1 cellular context compared by ENCODE assay signal in the genomic region with DNA sequence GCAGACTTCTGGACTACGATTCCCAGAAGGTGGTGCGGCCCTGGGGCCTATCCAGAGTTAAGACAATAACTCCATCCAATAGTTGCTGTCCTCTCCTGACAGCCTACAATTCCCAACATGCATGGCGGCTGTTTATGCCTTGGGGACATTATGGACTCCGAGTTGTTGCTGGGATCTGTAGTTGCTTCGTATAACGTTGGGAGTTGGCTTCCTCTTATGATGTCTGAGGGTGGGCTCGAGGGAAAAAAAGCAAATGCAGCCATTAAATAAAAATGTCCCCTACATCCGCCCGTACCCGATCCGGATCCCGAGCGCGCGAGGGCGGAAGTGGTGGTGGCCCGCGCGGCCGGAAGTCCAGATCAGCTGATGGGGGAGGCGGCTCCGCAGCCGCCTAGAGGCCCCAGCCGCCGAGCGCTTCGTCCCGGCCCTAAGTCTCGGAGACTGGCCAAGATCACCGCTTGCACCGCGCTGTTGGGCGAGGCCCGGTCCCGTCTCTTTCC.
A peak's percentile ranks its signal among the peaks of the same experiment; 100 is the strongest.
TF ChIP-seq lines count a peak whose summit lies in the region.

A gene with protein sequence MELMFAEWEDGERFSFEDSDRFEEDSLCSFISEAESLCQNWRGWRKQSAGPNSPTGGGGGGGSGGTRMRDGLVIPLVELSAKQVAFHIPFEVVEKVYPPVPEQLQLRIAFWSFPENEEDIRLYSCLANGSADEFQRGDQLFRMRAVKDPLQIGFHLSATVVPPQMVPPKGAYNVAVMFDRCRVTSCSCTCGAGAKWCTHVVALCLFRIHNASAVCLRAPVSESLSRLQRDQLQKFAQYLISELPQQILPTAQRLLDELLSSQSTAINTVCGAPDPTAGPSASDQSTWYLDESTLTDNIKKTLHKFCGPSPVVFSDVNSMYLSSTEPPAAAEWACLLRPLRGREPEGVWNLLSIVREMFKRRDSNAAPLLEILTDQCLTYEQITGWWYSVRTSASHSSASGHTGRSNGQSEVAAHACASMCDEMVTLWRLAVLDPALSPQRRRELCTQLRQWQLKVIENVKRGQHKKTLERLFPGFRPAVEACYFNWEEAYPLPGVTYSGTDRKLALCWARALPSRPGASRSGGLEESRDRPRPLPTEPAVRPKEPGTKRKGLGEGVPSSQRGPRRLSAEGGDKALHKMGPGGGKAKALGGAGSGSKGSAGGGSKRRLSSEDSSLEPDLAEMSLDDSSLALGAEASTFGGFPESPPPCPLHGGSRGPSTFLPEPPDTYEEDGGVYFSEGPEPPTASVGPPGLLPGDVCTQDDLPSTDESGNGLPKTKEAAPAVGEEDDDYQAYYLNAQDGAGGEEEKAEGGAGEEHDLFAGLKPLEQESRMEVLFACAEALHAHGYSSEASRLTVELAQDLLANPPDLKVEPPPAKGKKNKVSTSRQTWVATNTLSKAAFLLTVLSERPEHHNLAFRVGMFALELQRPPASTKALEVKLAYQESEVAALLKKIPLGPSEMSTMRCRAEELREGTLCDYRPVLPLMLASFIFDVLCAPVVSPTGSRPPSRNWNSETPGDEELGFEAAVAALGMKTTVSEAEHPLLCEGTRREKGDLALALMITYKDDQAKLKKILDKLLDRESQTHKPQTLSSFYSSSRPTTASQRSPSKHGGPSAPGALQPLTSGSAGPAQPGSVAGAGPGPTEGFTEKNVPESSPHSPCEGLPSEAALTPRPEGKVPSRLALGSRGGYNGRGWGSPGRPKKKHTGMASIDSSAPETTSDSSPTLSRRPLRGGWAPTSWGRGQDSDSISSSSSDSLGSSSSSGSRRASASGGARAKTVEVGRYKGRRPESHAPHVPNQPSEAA (N-terminal part only) (plus strand): TSS at position 386 of the 500 bp plus-strand sequence. CDS start 273 bp downstream, outside the sequence.

TF ChIP-seq in WTC11, 78 proteins besides CTCF, POLR2A, EP300 and RAD21 (continued from another document and continues in another):
- TF ChIP-seq, protein P1, sequence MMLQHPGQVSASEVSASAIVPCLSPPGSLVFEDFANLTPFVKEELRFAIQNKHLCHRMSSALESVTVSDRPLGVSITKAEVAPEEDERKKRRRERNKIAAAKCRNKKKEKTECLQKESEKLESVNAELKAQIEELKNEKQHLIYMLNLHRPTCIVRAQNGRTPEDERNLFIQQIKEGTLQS (CRISPR knock-in tag; conservative IDR thresholded peaks at IDR 0.05), result no peak
- no peak for TF ChIP-seq ATF1 (CRISPR knock-in tag; IDR thresholded peaks at IDR 0.05)
- TF ChIP-seq, protein P2, sequence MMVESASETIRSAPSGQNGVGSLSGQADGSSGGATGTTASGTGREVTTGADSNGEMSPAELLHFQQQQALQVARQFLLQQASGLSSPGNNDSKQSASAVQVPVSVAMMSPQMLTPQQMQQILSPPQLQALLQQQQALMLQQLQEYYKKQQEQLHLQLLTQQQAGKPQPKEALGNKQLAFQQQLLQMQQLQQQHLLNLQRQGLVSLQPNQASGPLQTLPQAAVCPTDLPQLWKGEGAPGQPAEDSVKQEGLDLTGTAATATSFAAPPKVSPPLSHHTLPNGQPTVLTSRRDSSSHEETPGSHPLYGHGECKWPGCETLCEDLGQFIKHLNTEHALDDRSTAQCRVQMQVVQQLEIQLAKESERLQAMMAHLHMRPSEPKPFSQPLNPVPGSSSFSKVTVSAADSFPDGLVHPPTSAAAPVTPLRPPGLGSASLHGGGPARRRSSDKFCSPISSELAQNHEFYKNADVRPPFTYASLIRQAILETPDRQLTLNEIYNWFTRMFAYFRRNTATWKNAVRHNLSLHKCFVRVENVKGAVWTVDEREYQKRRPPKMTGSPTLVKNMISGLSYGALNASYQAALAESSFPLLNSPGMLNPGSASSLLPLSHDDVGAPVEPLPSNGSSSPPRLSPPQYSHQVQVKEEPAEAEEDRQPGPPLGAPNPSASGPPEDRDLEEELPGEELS (CRISPR knock-in tag; IDR thresholded peaks at IDR 0.05), result no peak
- TF ChIP-seq, protein P3, sequence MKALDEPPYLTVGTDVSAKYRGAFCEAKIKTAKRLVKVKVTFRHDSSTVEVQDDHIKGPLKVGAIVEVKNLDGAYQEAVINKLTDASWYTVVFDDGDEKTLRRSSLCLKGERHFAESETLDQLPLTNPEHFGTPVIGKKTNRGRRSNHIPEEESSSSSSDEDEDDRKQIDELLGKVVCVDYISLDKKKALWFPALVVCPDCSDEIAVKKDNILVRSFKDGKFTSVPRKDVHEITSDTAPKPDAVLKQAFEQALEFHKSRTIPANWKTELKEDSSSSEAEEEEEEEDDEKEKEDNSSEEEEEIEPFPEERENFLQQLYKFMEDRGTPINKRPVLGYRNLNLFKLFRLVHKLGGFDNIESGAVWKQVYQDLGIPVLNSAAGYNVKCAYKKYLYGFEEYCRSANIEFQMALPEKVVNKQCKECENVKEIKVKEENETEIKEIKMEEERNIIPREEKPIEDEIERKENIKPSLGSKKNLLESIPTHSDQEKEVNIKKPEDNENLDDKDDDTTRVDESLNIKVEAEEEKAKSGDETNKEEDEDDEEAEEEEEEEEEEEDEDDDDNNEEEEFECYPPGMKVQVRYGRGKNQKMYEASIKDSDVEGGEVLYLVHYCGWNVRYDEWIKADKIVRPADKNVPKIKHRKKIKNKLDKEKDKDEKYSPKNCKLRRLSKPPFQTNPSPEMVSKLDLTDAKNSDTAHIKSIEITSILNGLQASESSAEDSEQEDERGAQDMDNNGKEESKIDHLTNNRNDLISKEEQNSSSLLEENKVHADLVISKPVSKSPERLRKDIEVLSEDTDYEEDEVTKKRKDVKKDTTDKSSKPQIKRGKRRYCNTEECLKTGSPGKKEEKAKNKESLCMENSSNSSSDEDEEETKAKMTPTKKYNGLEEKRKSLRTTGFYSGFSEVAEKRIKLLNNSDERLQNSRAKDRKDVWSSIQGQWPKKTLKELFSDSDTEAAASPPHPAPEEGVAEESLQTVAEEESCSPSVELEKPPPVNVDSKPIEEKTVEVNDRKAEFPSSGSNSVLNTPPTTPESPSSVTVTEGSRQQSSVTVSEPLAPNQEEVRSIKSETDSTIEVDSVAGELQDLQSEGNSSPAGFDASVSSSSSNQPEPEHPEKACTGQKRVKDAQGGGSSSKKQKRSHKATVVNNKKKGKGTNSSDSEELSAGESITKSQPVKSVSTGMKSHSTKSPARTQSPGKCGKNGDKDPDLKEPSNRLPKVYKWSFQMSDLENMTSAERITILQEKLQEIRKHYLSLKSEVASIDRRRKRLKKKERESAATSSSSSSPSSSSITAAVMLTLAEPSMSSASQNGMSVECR (CRISPR knock-in tag; IDR thresholded peaks at IDR 0.05; ENCODE audit: borderline replicate concordance), result peak; percentile 72; the same call in 1 of the 2 replicates
- no peak for TF ChIP-seq JUN (CRISPR knock-in tag; IDR thresholded peaks at IDR 0.05)
- TF ChIP-seq MXD4 (CRISPR knock-in tag; IDR thresholded peaks at IDR 0.05; ENCODE audit: borderline replicate concordance), result no peak
- TF ChIP-seq NFYB (CRISPR knock-in tag; conservative IDR thresholded peaks at IDR 0.05; ENCODE audit: low read depth), result peak; percentile 61
- TF ChIP-seq, protein P4, sequence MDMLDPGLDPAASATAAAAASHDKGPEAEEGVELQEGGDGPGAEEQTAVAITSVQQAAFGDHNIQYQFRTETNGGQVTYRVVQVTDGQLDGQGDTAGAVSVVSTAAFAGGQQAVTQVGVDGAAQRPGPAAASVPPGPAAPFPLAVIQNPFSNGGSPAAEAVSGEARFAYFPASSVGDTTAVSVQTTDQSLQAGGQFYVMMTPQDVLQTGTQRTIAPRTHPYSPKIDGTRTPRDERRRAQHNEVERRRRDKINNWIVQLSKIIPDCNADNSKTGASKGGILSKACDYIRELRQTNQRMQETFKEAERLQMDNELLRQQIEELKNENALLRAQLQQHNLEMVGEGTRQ (CRISPR knock-in tag; IDR thresholded peaks at IDR 0.05), result peak; percentile 81
- TF ChIP-seq, protein P5, sequence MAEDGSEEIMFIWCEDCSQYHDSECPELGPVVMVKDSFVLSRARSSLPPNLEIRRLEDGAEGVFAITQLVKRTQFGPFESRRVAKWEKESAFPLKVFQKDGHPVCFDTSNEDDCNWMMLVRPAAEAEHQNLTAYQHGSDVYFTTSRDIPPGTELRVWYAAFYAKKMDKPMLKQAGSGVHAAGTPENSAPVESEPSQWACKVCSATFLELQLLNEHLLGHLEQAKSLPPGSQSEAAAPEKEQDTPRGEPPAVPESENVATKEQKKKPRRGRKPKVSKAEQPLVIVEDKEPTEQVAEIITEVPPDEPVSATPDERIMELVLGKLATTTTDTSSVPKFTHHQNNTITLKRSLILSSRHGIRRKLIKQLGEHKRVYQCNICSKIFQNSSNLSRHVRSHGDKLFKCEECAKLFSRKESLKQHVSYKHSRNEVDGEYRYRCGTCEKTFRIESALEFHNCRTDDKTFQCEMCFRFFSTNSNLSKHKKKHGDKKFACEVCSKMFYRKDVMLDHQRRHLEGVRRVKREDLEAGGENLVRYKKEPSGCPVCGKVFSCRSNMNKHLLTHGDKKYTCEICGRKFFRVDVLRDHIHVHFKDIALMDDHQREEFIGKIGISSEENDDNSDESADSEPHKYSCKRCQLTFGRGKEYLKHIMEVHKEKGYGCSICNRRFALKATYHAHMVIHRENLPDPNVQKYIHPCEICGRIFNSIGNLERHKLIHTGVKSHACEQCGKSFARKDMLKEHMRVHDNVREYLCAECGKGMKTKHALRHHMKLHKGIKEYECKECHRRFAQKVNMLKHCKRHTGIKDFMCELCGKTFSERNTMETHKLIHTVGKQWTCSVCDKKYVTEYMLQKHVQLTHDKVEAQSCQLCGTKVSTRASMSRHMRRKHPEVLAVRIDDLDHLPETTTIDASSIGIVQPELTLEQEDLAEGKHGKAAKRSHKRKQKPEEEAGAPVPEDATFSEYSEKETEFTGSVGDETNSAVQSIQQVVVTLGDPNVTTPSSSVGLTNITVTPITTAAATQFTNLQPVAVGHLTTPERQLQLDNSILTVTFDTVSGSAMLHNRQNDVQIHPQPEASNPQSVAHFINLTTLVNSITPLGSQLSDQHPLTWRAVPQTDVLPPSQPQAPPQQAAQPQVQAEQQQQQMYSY (CRISPR knock-in tag; IDR thresholded peaks at IDR 0.05), result no peak
- peak; percentile 96 for TF ChIP-seq FOXK1 (CRISPR knock-in tag; IDR thresholded peaks at IDR 0.05)
- no peak for TF ChIP-seq ZNF263 (CRISPR knock-in tag; IDR thresholded peaks at IDR 0.05; ENCODE audit: low read depth)
- TF ChIP-seq SMAD4 (CRISPR knock-in tag; IDR thresholded peaks at IDR 0.05), result no peak
- TF ChIP-seq GABPB1 (CRISPR knock-in tag; IDR thresholded peaks at IDR 0.05), result peak; percentile 60; the same call in 1 of the 2 replicates
- no peak for TF ChIP-seq CBFB (CRISPR knock-in tag; IDR thresholded peaks at IDR 0.05; ENCODE audit: low read depth)
- TF ChIP-seq SP1 (CRISPR knock-in tag; conservative IDR thresholded peaks at IDR 0.05), result peak; percentile 33; the same call in 1 of the 2 replicates
- TF ChIP-seq ZNF219 (CRISPR knock-in tag; IDR thresholded peaks at IDR 0.05; ENCODE audit: borderline replicate concordance), result no peak
- TF ChIP-seq ZNF423 (CRISPR knock-in tag; IDR thresholded peaks at IDR 0.05), result no peak
- TF ChIP-seq TCF7 (CRISPR knock-in tag; IDR thresholded peaks at IDR 0.05; ENCODE audit: low read depth), result no peak
- TF ChIP-seq, protein P6, sequence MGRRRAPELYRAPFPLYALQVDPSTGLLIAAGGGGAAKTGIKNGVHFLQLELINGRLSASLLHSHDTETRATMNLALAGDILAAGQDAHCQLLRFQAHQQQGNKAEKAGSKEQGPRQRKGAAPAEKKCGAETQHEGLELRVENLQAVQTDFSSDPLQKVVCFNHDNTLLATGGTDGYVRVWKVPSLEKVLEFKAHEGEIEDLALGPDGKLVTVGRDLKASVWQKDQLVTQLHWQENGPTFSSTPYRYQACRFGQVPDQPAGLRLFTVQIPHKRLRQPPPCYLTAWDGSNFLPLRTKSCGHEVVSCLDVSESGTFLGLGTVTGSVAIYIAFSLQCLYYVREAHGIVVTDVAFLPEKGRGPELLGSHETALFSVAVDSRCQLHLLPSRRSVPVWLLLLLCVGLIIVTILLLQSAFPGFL (CRISPR knock-in tag; IDR thresholded peaks at IDR 0.05; ENCODE audit: borderline replicate concordance), result no peak
- TF ChIP-seq, protein P7, sequence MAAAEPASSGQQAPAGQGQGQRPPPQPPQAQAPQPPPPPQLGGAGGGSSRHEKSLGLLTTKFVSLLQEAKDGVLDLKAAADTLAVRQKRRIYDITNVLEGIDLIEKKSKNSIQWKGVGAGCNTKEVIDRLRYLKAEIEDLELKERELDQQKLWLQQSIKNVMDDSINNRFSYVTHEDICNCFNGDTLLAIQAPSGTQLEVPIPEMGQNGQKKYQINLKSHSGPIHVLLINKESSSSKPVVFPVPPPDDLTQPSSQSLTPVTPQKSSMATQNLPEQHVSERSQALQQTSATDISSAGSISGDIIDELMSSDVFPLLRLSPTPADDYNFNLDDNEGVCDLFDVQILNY (CRISPR knock-in tag; IDR thresholded peaks at IDR 0.05), result 0 out of 2 replicates have a peak, but pooled peaks have one; percentile 29
- no peak for TF ChIP-seq NR1H2 (CRISPR knock-in tag; IDR thresholded peaks at IDR 0.05)
- TF ChIP-seq, protein P8, sequence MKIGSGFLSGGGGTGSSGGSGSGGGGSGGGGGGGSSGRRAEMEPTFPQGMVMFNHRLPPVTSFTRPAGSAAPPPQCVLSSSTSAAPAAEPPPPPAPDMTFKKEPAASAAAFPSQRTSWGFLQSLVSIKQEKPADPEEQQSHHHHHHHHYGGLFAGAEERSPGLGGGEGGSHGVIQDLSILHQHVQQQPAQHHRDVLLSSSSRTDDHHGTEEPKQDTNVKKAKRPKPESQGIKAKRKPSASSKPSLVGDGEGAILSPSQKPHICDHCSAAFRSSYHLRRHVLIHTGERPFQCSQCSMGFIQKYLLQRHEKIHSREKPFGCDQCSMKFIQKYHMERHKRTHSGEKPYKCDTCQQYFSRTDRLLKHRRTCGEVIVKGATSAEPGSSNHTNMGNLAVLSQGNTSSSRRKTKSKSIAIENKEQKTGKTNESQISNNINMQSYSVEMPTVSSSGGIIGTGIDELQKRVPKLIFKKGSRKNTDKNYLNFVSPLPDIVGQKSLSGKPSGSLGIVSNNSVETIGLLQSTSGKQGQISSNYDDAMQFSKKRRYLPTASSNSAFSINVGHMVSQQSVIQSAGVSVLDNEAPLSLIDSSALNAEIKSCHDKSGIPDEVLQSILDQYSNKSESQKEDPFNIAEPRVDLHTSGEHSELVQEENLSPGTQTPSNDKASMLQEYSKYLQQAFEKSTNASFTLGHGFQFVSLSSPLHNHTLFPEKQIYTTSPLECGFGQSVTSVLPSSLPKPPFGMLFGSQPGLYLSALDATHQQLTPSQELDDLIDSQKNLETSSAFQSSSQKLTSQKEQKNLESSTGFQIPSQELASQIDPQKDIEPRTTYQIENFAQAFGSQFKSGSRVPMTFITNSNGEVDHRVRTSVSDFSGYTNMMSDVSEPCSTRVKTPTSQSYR (CRISPR knock-in tag; IDR thresholded peaks at IDR 0.05), result no peak; the same call in 1 of the 2 replicates
- no peak for TF ChIP-seq NFE2L1 (CRISPR knock-in tag; IDR thresholded peaks at IDR 0.05)
- TF ChIP-seq, protein P9, sequence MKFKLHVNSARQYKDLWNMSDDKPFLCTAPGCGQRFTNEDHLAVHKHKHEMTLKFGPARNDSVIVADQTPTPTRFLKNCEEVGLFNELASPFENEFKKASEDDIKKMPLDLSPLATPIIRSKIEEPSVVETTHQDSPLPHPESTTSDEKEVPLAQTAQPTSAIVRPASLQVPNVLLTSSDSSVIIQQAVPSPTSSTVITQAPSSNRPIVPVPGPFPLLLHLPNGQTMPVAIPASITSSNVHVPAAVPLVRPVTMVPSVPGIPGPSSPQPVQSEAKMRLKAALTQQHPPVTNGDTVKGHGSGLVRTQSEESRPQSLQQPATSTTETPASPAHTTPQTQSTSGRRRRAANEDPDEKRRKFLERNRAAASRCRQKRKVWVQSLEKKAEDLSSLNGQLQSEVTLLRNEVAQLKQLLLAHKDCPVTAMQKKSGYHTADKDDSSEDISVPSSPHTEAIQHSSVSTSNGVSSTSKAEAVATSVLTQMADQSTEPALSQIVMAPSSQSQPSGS (CRISPR knock-in tag; IDR thresholded peaks at IDR 0.05; ENCODE audit: borderline replicate concordance, low read depth), result no peak
